In the genomic region with DNA sequence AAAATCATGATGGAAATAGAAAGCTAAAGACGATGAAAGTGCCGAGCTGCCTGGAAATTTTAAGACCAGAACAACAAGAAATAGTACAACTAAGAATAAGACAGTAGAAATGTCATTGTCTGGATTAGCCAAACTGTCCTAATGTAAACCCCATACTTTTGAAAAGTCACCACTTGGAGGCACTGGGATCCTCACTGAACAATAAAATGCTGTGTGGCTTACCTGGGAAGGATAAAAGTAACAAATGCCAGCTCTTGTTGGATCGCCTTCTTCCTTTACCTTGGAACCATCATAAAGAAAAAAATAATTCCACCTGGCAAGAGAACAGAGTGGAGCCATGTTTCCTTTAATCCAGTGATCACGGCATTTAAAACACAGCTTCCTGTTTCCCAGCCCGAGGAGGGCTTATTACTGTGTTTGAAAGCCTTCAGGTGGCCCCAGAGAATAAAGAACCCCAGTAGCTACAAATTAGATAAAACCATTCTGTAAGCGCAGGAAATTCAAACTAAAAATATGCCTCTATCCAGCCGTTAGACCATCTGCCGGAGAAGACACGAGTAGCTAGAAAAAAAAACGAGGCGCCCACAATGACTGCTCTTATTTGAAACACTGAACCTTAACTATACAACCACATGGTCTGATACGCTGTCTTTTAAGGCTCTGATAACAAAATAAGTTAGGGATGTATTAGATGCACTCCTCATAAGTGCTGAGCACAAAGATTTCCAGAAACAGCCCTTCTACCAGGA, we compare ENCODE assay signal across 8 cellular contexts. TPM values are rescaled to one million over a fixed set of nuclear protein-coding genes. Genes with fewer than 3 reads are reported as not detected.
DNase-seq lines count a peak whose midpoint lies in the region; ATAC-seq, FAIRE-seq and TF ChIP-seq lines count a peak whose summit lies in the region.

No MANE protein-coding gene starts in this region.

- DNase-seq in G401 (ENCODE audit: low spot score) (peak; percentile 87), NCI-H146 (lab: John Stamatoyannopoulos, UW) (peak; percentile 86), bronchial epithelial cell (ENCODE audit: low read depth) (no peak)
- no peak for DNase-seq in natural killer cell treated with Interleukin-12 subunit alpha and Interleukin-12 subunit beta and Interleukin-15 and Interleukin-18, amount 100 ng/mL, for 72 hours (ENCODE audit: low spot score)
- no peak for DNase-seq in activated CD4-positive, alpha-beta T cell treated with anti-CD3 and anti-CD28 coated beads for 1 hour

- no peaks in the 10 kb centered on the region for H3K27me3 Mint-ChIP-seq in natural killer cell treated with Interleukin-12 subunit alpha and Interleukin-12 subunit beta and Interleukin-15 and Interleukin-18, amount 100 ng/mL, for 72 hours

- H3K4me1 Mint-ChIP-seq in natural killer cell treated with Interleukin-12 subunit alpha and Interleukin-12 subunit beta and Interleukin-15 and Interleukin-18, amount 100 ng/mL, for 72 hours (ENCODE audit: low read depth in 2 of 2): peaks cover 53 to 66% of the 10 kb centered on the region in 2 donors

- H3K27me3 ChIP-seq in bronchial epithelial cell (ENCODE audit: control insufficient read depth, insufficient read depth, low read length): no peaks in the 10 kb centered on the region

- peaks cover 5% of the 10 kb centered on the region for H3K36me3 ChIP-seq in bronchial epithelial cell (ENCODE audit: control insufficient read depth, insufficient read depth, low read length)

- no peaks in the 10 kb centered on the region for H3K9me3 Mint-ChIP-seq in natural killer cell treated with Interleukin-12 subunit alpha and Interleukin-12 subunit beta and Interleukin-15 and Interleukin-18, amount 100 ng/mL, for 72 hours

- no peak for FAIRE-seq in bronchial epithelial cell (lab: Jason Lieb, UNC)

- ATAC-seq in natural killer cell treated with Interleukin-12 subunit alpha and Interleukin-12 subunit beta and Interleukin-15 and Interleukin-18, amount 100 ng/mL, for 72 hours: no peak
- ATAC-seq in HG03442 (IDR thresholded peaks at IDR 0.05; ENCODE audit: unreplicated experiment): no peak
- no peak for ATAC-seq in HG02973 (IDR thresholded peaks at IDR 0.05; ENCODE audit: unreplicated experiment)
- ATAC-seq in HG03460 (IDR thresholded peaks at IDR 0.05; ENCODE audit: unreplicated experiment): no peak

- no peak for TF ChIP-seq CTCF in bronchial epithelial cell (IDR thresholded peaks at IDR 0.05; ENCODE audit: insufficient read depth, low read length, severe bottlenecking)

- in situ Hi-C loops in G401 (cut with HindIII; ENCODE audit: low sequenced_read_pairs): no loop called here

- H3K4me3 Mint-ChIP-seq in natural killer cell treated with Interleukin-12 subunit alpha and Interleukin-12 subunit beta and Interleukin-15 and Interleukin-18, amount 100 ng/mL, for 72 hours: peak overlapping the region; percentile 92

- peaks cover 10% of the 10 kb centered on the region for H3K36me3 Mint-ChIP-seq in natural killer cell treated with Interleukin-12 subunit alpha and Interleukin-12 subunit beta and Interleukin-15 and Interleukin-18, amount 100 ng/mL, for 72 hours

- peak overlapping the region; percentile 24 for H3K4me3 ChIP-seq in bronchial epithelial cell (ENCODE audit: low read depth, low read length)

- H3K27ac Mint-ChIP-seq in natural killer cell treated with Interleukin-12 subunit alpha and Interleukin-12 subunit beta and Interleukin-15 and Interleukin-18, amount 100 ng/mL, for 72 hours: peak overlapping the region; percentile 57 to 62

RNA-seq across cellular contexts. Expression of a gene that starts 4.4 kb away (rescaled TPM):
- total RNA-seq in G401 (2014; rRNA removed; shearing (Covaris generic)): 23.6 and 32.7 TPM in 2 replicates
- total RNA-seq in bronchial epithelial cell: 28.3 and 29.5 TPM in 2 replicates
- total RNA-seq in natural killer cell treated with Interleukin-12 subunit alpha and Interleukin-12 subunit beta and Interleukin-15 and Interleukin-18, amount 100 ng/mL, for 72 hours: 10 to 100 TPM; 31.0 to 40.1 TPM

RNA-seq across cellular contexts. Expression of a gene that starts 4.5 kb away (rescaled TPM):
- 32.4 and 47.1 TPM in 2 replicates for total RNA-seq in G401 (2014; rRNA removed; shearing (Covaris generic))
- 13.3 and 26.6 TPM in 2 replicates for total RNA-seq in bronchial epithelial cell
- 10 to 100 TPM; 28.6 to 31.8 TPM for total RNA-seq in natural killer cell treated with Interleukin-12 subunit alpha and Interleukin-12 subunit beta and Interleukin-15 and Interleukin-18, amount 100 ng/mL, for 72 hours

RNA-seq across cellular contexts. Expression of a gene that starts 33.1 kb away (rescaled TPM):
- 39.1 and 60.0 TPM in 2 replicates for total RNA-seq in G401 (2014; rRNA removed; shearing (Covaris generic))
- total RNA-seq in bronchial epithelial cell: 30.9 and 36.9 TPM in 2 replicates
- total RNA-seq in natural killer cell treated with Interleukin-12 subunit alpha and Interleukin-12 subunit beta and Interleukin-15 and Interleukin-18, amount 100 ng/mL, for 72 hours: 10 to 100 TPM; 56.5 to 57.7 TPM

RNA-seq across cellular contexts. Expression of a gene that starts 50.2 kb away (rescaled TPM):
- 2.8 and 3.2 TPM in 2 replicates for total RNA-seq in G401 (2014; rRNA removed; shearing (Covaris generic))
- 3.4 and 3.8 TPM in 2 replicates for total RNA-seq in bronchial epithelial cell
- 10 to 100 TPM in 1 of 2 donors, 1 to 10 TPM in 1; 8.5 to 13.6 TPM for total RNA-seq in natural killer cell treated with Interleukin-12 subunit alpha and Interleukin-12 subunit beta and Interleukin-15 and Interleukin-18, amount 100 ng/mL, for 72 hours

Comparison
In these comparisons a context has a peak if more than half of its experiments do, and no peak if none do; other contexts are left out.
1. DNase-seq: peak in G401 (single experiment) and NCI-H146 (single experiment); none in bronchial epithelial cell (single experiment), natural killer cell treated with Interleukin-12 subunit alpha and Interleukin-12 subunit beta and Interleukin-15 and Interleukin-18, amount 100 ng/mL, for 72 hours (single experiment) and activated CD4-positive, alpha-beta T cell treated with anti-CD3 and anti-CD28 coated beads for 1 hour (single experiment).